ENCODE assay signal across 8 cellular contexts in genomic region chr19:2611483-2612464, GRCh38.
DNase-seq lines count a peak whose midpoint lies in the region; ATAC-seq lines count a peak whose summit lies in the region.

No MANE protein-coding gene starts in this region.

- H3K4me2 ChIP-seq in mesenchymal stem cell (ENCODE audit: low read length, poor library complexity, severe bottlenecking) = no peak overlapping the region

- H3K4me3 Mint-ChIP-seq in activated naive CD8-positive, alpha-beta T cell = no peak overlapping the region

- H2BK120ac ChIP-seq in mesenchymal stem cell (ENCODE audit: low read depth, low read length) = no peak overlapping the region

- H2AFZ ChIP-seq in mesenchymal stem cell (ENCODE audit: low read depth, low read length) = no peak overlapping the region

- no peak overlapping the region for H3K4ac ChIP-seq in mesenchymal stem cell (ENCODE audit: low read depth in 1 of 2, low read length in 2 of 2)

- H3K9me3 ChIP-seq in mesenchymal stem cell (ENCODE audit: control insufficient read depth, low read length) = peaks cover 5% of the 10 kb centered on the region

- H2AK5ac ChIP-seq in mesenchymal stem cell (ENCODE audit: low read length, severe bottlenecking) = peak overlapping the region; percentile 77

- H3K27ac ChIP-seq in mesenchymal stem cell (ENCODE audit: low read length, poor library complexity, severe bottlenecking) = no peak overlapping the region

- no peaks in the 10 kb centered on the region for H3K79me1 ChIP-seq in mesenchymal stem cell (replicated peaks; ENCODE audit: low read length, poor library complexity, severe bottlenecking)

- peaks cover 5 to 43% of the 10 kb centered on the region in 2 experiments for H3K27me3 ChIP-seq in mesenchymal stem cell (ENCODE audit: control insufficient read depth in 1 of 2, insufficient read depth in 1 of 2, low read length in 2 of 2)

- H3K9ac ChIP-seq in mesenchymal stem cell (ENCODE audit: low read length) = no peak overlapping the region

- H3K27me3 Mint-ChIP-seq in activated naive CD8-positive, alpha-beta T cell = no peaks in the 10 kb centered on the region

- H3K23ac ChIP-seq in mesenchymal stem cell (ENCODE audit: low read length in 2 of 2) = no peak overlapping the region

- H2BK15ac ChIP-seq in mesenchymal stem cell (ENCODE audit: low read depth, poor library complexity, severe bottlenecking) = no peak overlapping the region

- no peaks in the 10 kb centered on the region for H3K9me3 Mint-ChIP-seq in activated naive CD8-positive, alpha-beta T cell (ENCODE audit: low read depth)

- 76% methylated on average over 28 of the region's 34 CpGs for WGBS in mesenchymal stem cell

- peak overlapping the region; percentile 83 for H3K27ac Mint-ChIP-seq in activated naive CD8-positive, alpha-beta T cell

- H3K4me1 ChIP-seq in mesenchymal stem cell (ENCODE audit: control insufficient read depth, insufficient read depth, low read depth, low read length) = peaks cover 13% of the 10 kb centered on the region

- H4K8ac ChIP-seq in mesenchymal stem cell (ENCODE audit: low read length) = no peak overlapping the region

- no peak overlapping the region for H2BK12ac ChIP-seq in mesenchymal stem cell (ENCODE audit: low read length in 2 of 2)

- H2BK5ac ChIP-seq in mesenchymal stem cell (ENCODE audit: low read depth, low read length, poor library complexity, severe bottlenecking) = no peak overlapping the region

- peaks cover 43% of the 10 kb centered on the region for H3K4me1 Mint-ChIP-seq in activated naive CD8-positive, alpha-beta T cell (ENCODE audit: low read depth)

- ATAC-seq in Right ventricle myocardium superior (ENCODE audit: poor library complexity) = no peak
- no peak for ATAC-seq in left ventricle myocardium superior
- no peak for ATAC-seq in GM18868 (IDR thresholded peaks at IDR 0.05; ENCODE audit: unreplicated experiment)
- no peak for ATAC-seq in GM21786 (IDR thresholded peaks at IDR 0.05; ENCODE audit: unreplicated experiment)
- no peak for ATAC-seq in HG02678 (IDR thresholded peaks at IDR 0.05; ENCODE audit: unreplicated experiment)

- no peak overlapping the region for H3K4me3 ChIP-seq in mesenchymal stem cell (ENCODE audit: insufficient read depth in 1 of 2, low read depth in 1 of 2, low read length in 2 of 2)

- DNase-seq in Right ventricle myocardium superior (peak; percentile 38), left ventricle myocardium superior (no peak), mesenchymal stem cell (no peak), DMS153 (lab: John Stamatoyannopoulos, UW) (no peak)

- intact Hi-C loops in Right ventricle myocardium superior (cut with DNase I) (loop anchor here (2.0 kb wide), 1 partner anchor 137 kb away; no protein-coding TSS in a partner anchor), left ventricle myocardium superior (cut with micrococcal nuclease) (loop anchor here (10.0 kb wide), 1 partner anchor 137 kb away; the partner anchor contains the start of gene GADD45B)

- no peak overlapping the region for H4K91ac ChIP-seq in mesenchymal stem cell (ENCODE audit: low read length)

- no peak overlapping the region for H3K14ac ChIP-seq in mesenchymal stem cell (ENCODE audit: low read length in 2 of 2)

- no peaks in the 10 kb centered on the region for H3K36me3 ChIP-seq in mesenchymal stem cell (ENCODE audit: control insufficient read depth in 1 of 2, insufficient read depth in 2 of 2, low read depth in 1 of 2, low read length in 2 of 2)

- H3K18ac ChIP-seq in mesenchymal stem cell (ENCODE audit: low read depth in 1 of 2, low read length in 2 of 2) = no peak overlapping the region

- no peaks in the 10 kb centered on the region for H3K36me3 Mint-ChIP-seq in activated naive CD8-positive, alpha-beta T cell
